13 cellular contexts compared by ENCODE assay signal in genomic region chr7:40918701-40919271, GRCh38.
DNase-seq lines count a peak whose midpoint lies in the region; ATAC-seq, FAIRE-seq and TF ChIP-seq lines count a peak whose summit lies in the region.
"Had no signal": no experiment of that assay in that cellular context is flagged by ENCODE, and none has a peak within 500 bp of the region (broad histone marks: within the 10 kb centered on the region; RNA-seq: fewer than 3 reads in every experiment).

No MANE protein-coding gene starts in this region.

- H3K27ac ChIP-seq in mammary epithelial cell (ENCODE audit: insufficient read depth, low read depth, low read length), result peak overlapping the region; percentile 65
- no peak overlapping the region for H3K27ac ChIP-seq in HepG2 (ENCODE audit: extremely low read length, insufficient read depth, low read length)
- H3K27ac ChIP-seq in SJCRH30, result no peak overlapping the region

- CTCF ChIA-PET in mammary epithelial cell (lab: Charles Lee; ENCODE audit: low non-redundant PET) (interaction anchor here (0.6 to 0.7 kb wide), 2 partner anchors 61 to 199 kb away, joined by 3 to 4 read pairs; no protein-coding TSS in a partner anchor), HepG2 (lab: Yijun Ruan, JAX; ENCODE audit: low intra/inter-chr PET ratio, low total read pairs) (no interaction called here)
- CTCF ChIA-PET in activated CD8-positive, alpha-beta memory T cell treated with anti-CD3 and anti-CD28 coated beads, Interleukin-2, amount 10 ng/mL, durations not matched to agents 7 days and 5 days (lab: Charles Lee), result no interaction called here

- DNase-seq in AG09309 (ENCODE audit: low read depth) (peak; percentile 76), HK-2 (ENCODE audit: unreplicated experiment) (peak; percentile 60), mammary epithelial cell (peak; percentile 93), kidney glomerular epithelial cell (lab: John Stamatoyannopoulos, UW) (peak; percentile 93), HepG2 (ENCODE audit: low spot score) (no peak), SJCRH30 (no peak), amygdala (lab: John Stamatoyannopoulos, UW) (no peak)
- no peak for DNase-seq in activated CD8-positive, alpha-beta memory T cell treated with anti-CD3 and anti-CD28 coated beads, Interleukin-2, amount 10 ng/mL, durations not matched to agents 7 days and 5 days
- DNase-seq: CD4-positive, alpha-beta memory T cell; hypothalamus; naive B cell had no signal

- TF ChIP-seq CTCF in AG09309 (IDR thresholded peaks at IDR 0.05; ENCODE audit: control insufficient read depth, insufficient read depth, low read depth, low read length, missing control alignments) (no peak), mammary epithelial cell (conservative IDR thresholded peaks at IDR 0.05 in 1 of 2, IDR thresholded peaks at IDR 0.05 in 1 of 2; ENCODE audit: extremely low read depth in 1 of 2, insufficient read depth in 1 of 2, low read depth in 1 of 2, low read length in 2 of 2) (no peak), HepG2 (CRISPR knock-in tag; IDR thresholded peaks at IDR 0.05) (no peak)

- WGBS in mammary epithelial cell (ENCODE audit: low coverage, missing lambda C conversion rate), result 64% methylated on average over 2 of the region's 2 CpGs
- WGBS in HepG2 (ENCODE audit: low lambda C conversion rate), result 4% methylated on average over 2 of the region's 2 CpGs

- no peak overlapping the region for H3K4me3 Mint-ChIP-seq in activated CD8-positive, alpha-beta memory T cell treated with anti-CD3 and anti-CD28 coated beads, Interleukin-2, amount 10 ng/mL, durations not matched to agents 7 days and 5 days
- H3K4me3 Mint-ChIP-seq: CD4-positive, alpha-beta memory T cell; naive B cell; stimulated activated naive CD8-positive, alpha-beta T cell treated with anti-CD3 and anti-CD28 coated beads, Interleukin-15, Interleukin-2, amounts not matched to agents 100 ng/mL and 50 ng/mL, for 24 hours had no signal

- intact Hi-C loops in mammary epithelial cell (cut with micrococcal nuclease), result loop anchor here (2.0 kb wide), 1 partner anchor 88 kb away; no protein-coding TSS in a partner anchor
- intact Hi-C loops in HepG2 (cut with micrococcal nuclease; ENCODE audit: unreplicated experiment), result no loop called here

- no peak for ATAC-seq in activated CD8-positive, alpha-beta memory T cell treated with anti-CD3 and anti-CD28 coated beads, Interleukin-2, amount 10 ng/mL, durations not matched to agents 7 days and 5 days
- ATAC-seq in HepG2, result no peak

- no peak overlapping the region for H3K4me2 ChIP-seq in mammary epithelial cell (ENCODE audit: insufficient read depth, low read depth, low read length)
- H3K4me2 ChIP-seq in HepG2 (ENCODE audit: low read depth, low read length), result no peak overlapping the region

- BruUV-seq in mammary epithelial cell (replicated peaks; lab: Mats Ljungman, UMichigan), result no TSS peak
- no TSS peak for BruUV-seq in HepG2 (replicated peaks; lab: Mats Ljungman, UMichigan)

- H3K4me3 ChIP-seq in AG09309 (ENCODE audit: control insufficient read depth, low read depth, low read length) (no peak overlapping the region), mammary epithelial cell (replicated peaks in 1 of 3; ENCODE audit: insufficient read depth in 1 of 3, low read depth in 2 of 3, low read length in 3 of 3) (no peak overlapping the region), HepG2 (replicated peaks in 1 of 3; ENCODE audit: insufficient read depth in 1 of 3, low read depth in 2 of 3, low read length in 3 of 3) (no peak overlapping the region), SJCRH30 (no peak overlapping the region)

- POLR2A ChIA-PET in HepG2 (lab: Yijun Ruan, JAX), result no interaction called here

- H3K27ac Mint-ChIP-seq in activated CD8-positive, alpha-beta memory T cell treated with anti-CD3 and anti-CD28 coated beads, Interleukin-2, amount 10 ng/mL, durations not matched to agents 7 days and 5 days, result no peak overlapping the region
- H3K27ac Mint-ChIP-seq: activated T-helper 2 cell treated with anti-CD3 and anti-CD28 coated beads, Interferon-gamma antibody, Interleukin-2, Interleukin-4, amounts not matched to agents 10 μg/mL and 5 μg/mL and 100 μg/mL, durations not matched to agents 14 hours and 24 hours and 36 hours; CD4-positive, alpha-beta memory T cell; naive B cell; stimulated activated naive CD8-positive, alpha-beta T cell treated with anti-CD3 and anti-CD28 coated beads, Interleukin-15, Interleukin-2, amounts not matched to agents 100 ng/mL and 50 ng/mL, for 24 hours had no signal

- peak overlapping the region; percentile 35 for H2AFZ ChIP-seq in mammary epithelial cell (ENCODE audit: low read depth, low read length)
- no peak overlapping the region for H2AFZ ChIP-seq in HepG2 (ENCODE audit: low read length)

- no peak for TF ChIP-seq EP300 in HepG2 (IDR thresholded peaks at IDR 0.05; ENCODE audit: low read depth in 2 of 2, low read length in 2 of 2)
- no peak for TF ChIP-seq EP300 in HepG2 (CRISPR knock-in tag; IDR thresholded peaks at IDR 0.05; ENCODE audit: borderline replicate concordance)

- H3K4me1 ChIP-seq in mammary epithelial cell (ENCODE audit: insufficient read depth, low read length), result peaks cover 34% of the 10 kb centered on the region
- H3K4me1 ChIP-seq in HepG2 (ENCODE audit: insufficient read depth, low read length), result no peaks in the 10 kb centered on the region
- no peaks in the 10 kb centered on the region for H3K4me1 ChIP-seq in SJCRH30

- H4K20me1 ChIP-seq in mammary epithelial cell (ENCODE audit: insufficient read depth, low read length) (no peaks in the 10 kb centered on the region), HepG2 (ENCODE audit: insufficient read depth, low read length) (no peaks in the 10 kb centered on the region)

- H3K27me3 ChIP-seq in mammary epithelial cell (ENCODE audit: insufficient read depth, low read length), result no peaks in the 10 kb centered on the region
- H3K27me3 ChIP-seq in HepG2 (ENCODE audit: control insufficient read depth in 1 of 2, insufficient read depth in 2 of 2, low read length in 2 of 2), result no peaks in the 10 kb centered on the region
- H3K27me3 ChIP-seq in SJCRH30, result no peaks in the 10 kb centered on the region; the same call in 1 of the 2 replicates

- H3K36me3 Mint-ChIP-seq in activated CD8-positive, alpha-beta memory T cell treated with anti-CD3 and anti-CD28 coated beads, Interleukin-2, amount 10 ng/mL, durations not matched to agents 7 days and 5 days, result no peaks in the 10 kb centered on the region
- H3K36me3 Mint-ChIP-seq: CD4-positive, alpha-beta memory T cell; naive B cell had no signal

- peak overlapping the region; percentile 11 for H3K9ac ChIP-seq in mammary epithelial cell (ENCODE audit: insufficient read depth, low read length)
- H3K9ac ChIP-seq in HepG2 (ENCODE audit: insufficient read depth, low read depth, low read length), result no peak overlapping the region

- no peaks in the 10 kb centered on the region for H3K4me1 Mint-ChIP-seq in activated CD8-positive, alpha-beta memory T cell treated with anti-CD3 and anti-CD28 coated beads, Interleukin-2, amount 10 ng/mL, durations not matched to agents 7 days and 5 days
- H3K4me1 Mint-ChIP-seq: CD4-positive, alpha-beta memory T cell; naive B cell had no signal

- TF ChIP-seq POLR2A in HepG2 (IDR thresholded peaks at IDR 0.05; ENCODE audit: insufficient read depth in 1 of 2, low read depth in 2 of 2, low read length in 2 of 2), result no peak

- H3K79me2 ChIP-seq in mammary epithelial cell (ENCODE audit: insufficient read depth, low read length) (no peaks in the 10 kb centered on the region), HepG2 (ENCODE audit: insufficient read depth, low read length) (no peaks in the 10 kb centered on the region)

- no peak for FAIRE-seq in HepG2 (lab: Jason Lieb, UNC)

- peaks cover 2% of the 10 kb centered on the region for H3K9me3 Mint-ChIP-seq in activated CD8-positive, alpha-beta memory T cell treated with anti-CD3 and anti-CD28 coated beads, Interleukin-2, amount 10 ng/mL, durations not matched to agents 7 days and 5 days (ENCODE audit: low read depth)
- H3K9me3 Mint-ChIP-seq: activated T-helper 2 cell treated with anti-CD3 and anti-CD28 coated beads, Interferon-gamma antibody, Interleukin-2, Interleukin-4, amounts not matched to agents 10 μg/mL and 5 μg/mL and 100 μg/mL, durations not matched to agents 14 hours and 24 hours and 36 hours; stimulated activated naive CD8-positive, alpha-beta T cell treated with anti-CD3 and anti-CD28 coated beads, Interleukin-15, Interleukin-2, amounts not matched to agents 100 ng/mL and 50 ng/mL, for 24 hours had no signal

- in situ Hi-C loops in mammary epithelial cell (cut with MboI; ENCODE audit: low sequenced_read_pairs in 2 of 2), result no loop called here
- in situ Hi-C loops in HepG2 (cut with HindIII; ENCODE audit: extremely low pct_ligation_motif_present, low pct_unique_long_range_greater_than_20kb), result no loop called here

- dilution Hi-C loops in mammary epithelial cell (cut with HindIII; ENCODE audit: low sequenced_read_pairs), result loop anchor here (10.0 kb wide), 1 partner anchor 186 kb away; no protein-coding TSS in a partner anchor

- no peak for TF ChIP-seq RAD21 in HepG2 (CRISPR knock-in tag; IDR thresholded peaks at IDR 0.05)

- no peaks in the 10 kb centered on the region for H3K36me3 ChIP-seq in mammary epithelial cell (ENCODE audit: insufficient read depth, low read length)
- no peaks in the 10 kb centered on the region for H3K36me3 ChIP-seq in HepG2 (replicated peaks in 1 of 2; ENCODE audit: control insufficient read depth in 1 of 2, insufficient read depth in 2 of 2, low read length in 2 of 2)
- no peaks in the 10 kb centered on the region for H3K36me3 ChIP-seq in SJCRH30

- H3K9me3 ChIP-seq in mammary epithelial cell (replicated peaks; ENCODE audit: insufficient read depth, low read length) (no peaks in the 10 kb centered on the region), HepG2 (ENCODE audit: low read length) (no peaks in the 10 kb centered on the region), SJCRH30 (replicated peaks) (no peaks in the 10 kb centered on the region)

- no peaks in the 10 kb centered on the region for H3K27me3 Mint-ChIP-seq in activated CD8-positive, alpha-beta memory T cell treated with anti-CD3 and anti-CD28 coated beads, Interleukin-2, amount 10 ng/mL, durations not matched to agents 7 days and 5 days
- H3K27me3 Mint-ChIP-seq: CD4-positive, alpha-beta memory T cell; naive B cell; stimulated activated naive CD8-positive, alpha-beta T cell treated with anti-CD3 and anti-CD28 coated beads, Interleukin-15, Interleukin-2, amounts not matched to agents 100 ng/mL and 50 ng/mL, for 24 hours had no signal

TF ChIP-seq in HepG2, 621 proteins besides CTCF, POLR2A, EP300 and RAD21:
- TF ChIP-seq GLI4 (CRISPR knock-in tag; IDR thresholded peaks at IDR 0.05; ENCODE audit: borderline replicate concordance), result no peak

Comparison
In these comparisons a context has a peak if more than half of its experiments do, and no peak if none do; other contexts are left out.
1. DNase-seq: peak in AG09309 (single experiment), HK-2 (single experiment), mammary epithelial cell (single experiment) and kidney glomerular epithelial cell (single experiment); none in activated CD8-positive, alpha-beta memory T cell treated with anti-CD3 and anti-CD28 coated beads, Interleukin-2, amount 10 ng/mL, durations not matched to agents 7 days and 5 days (single experiment), HepG2 (single experiment), SJCRH30 (0 of 2) and amygdala (0 of 56).